8 cellular contexts compared by ENCODE assay signal in genomic region chr4:2418652-2419571, GRCh38. TPM values are rescaled to one million over a fixed set of nuclear protein-coding genes. Genes with fewer than 3 reads are reported as not detected.
DNase-seq lines count a peak whose midpoint lies in the region; ATAC-seq and TF ChIP-seq lines count a peak whose summit lies in the region.

Gene CFAP99 (plus strand): TSS chr4:2418955.

- ATAC-seq in GM19324 (IDR thresholded peaks at IDR 0.05; ENCODE audit: low FRiP score, unreplicated experiment) = peak; percentile 93
- peak; percentile 89 for ATAC-seq in HG03457 (IDR thresholded peaks at IDR 0.05; ENCODE audit: unreplicated experiment)

- H3K36me3 ChIP-seq in BE2C = no peaks in the 10 kb centered on the region

- no peaks in the 10 kb centered on the region for H3K9me3 ChIP-seq in BE2C

- peak within 1 kb of the TSS in 1 of 2 donors; percentile 78 for H3K27ac ChIP-seq in coronary artery

- H3K4me1 ChIP-seq in BE2C = no peaks in the 10 kb centered on the region

- H3K4me3 ChIP-seq in BE2C (ENCODE audit: low read depth, low read length) (peak within 1 kb of the TSS; percentile 53), coronary artery (peak within 1 kb of the TSS; percentile 99)

- DNase-seq in BE2C (peak; percentile 98), NCI-H524 treated with DMSO at 0.1 percent for 48 hours (lab: John Stamatoyannopoulos, UW) (peak; percentile 57), coronary artery (ENCODE audit: low spot score) (peak; percentile 97), left kidney (ENCODE audit: low read depth, low spot score) (peak; percentile 98)
- peak; percentile 99 for DNase-seq in activated CD4-positive, alpha-beta T cell treated with anti-CD3 and anti-CD28 coated beads for 48 hours
- peak; percentile 95 to 98 for DNase-seq in stimulated activated CD4-positive, alpha-beta T cell treated with anti-CD3 and anti-CD28 coated beads, Interleukin-1b, Interleukin-23, amount 100 ng/mL, for 4 hours (ENCODE audit: low read depth in 2 of 2)

- peaks cover 49% of the 10 kb centered on the region for H3K27me3 ChIP-seq in BE2C

- TF ChIP-seq CTCF in BE2C (IDR thresholded peaks at IDR 0.05; ENCODE audit: low read depth, low read length) = peak; percentile 2; the same call in 1 of the 2 replicates
- TF ChIP-seq CTCF in coronary artery (IDR thresholded peaks at IDR 0.05) = no peak

RNA-seq across cellular contexts. Expression of gene CFAP99, which starts in this region (rescaled TPM):
- polyA plus RNA-seq in BE2C (2012; ENCODE audit: insufficient read depth, insufficient read length, low read depth) = 0.54 TPM
